1 cellular context compared by ENCODE assay signal in the genomic region with DNA sequence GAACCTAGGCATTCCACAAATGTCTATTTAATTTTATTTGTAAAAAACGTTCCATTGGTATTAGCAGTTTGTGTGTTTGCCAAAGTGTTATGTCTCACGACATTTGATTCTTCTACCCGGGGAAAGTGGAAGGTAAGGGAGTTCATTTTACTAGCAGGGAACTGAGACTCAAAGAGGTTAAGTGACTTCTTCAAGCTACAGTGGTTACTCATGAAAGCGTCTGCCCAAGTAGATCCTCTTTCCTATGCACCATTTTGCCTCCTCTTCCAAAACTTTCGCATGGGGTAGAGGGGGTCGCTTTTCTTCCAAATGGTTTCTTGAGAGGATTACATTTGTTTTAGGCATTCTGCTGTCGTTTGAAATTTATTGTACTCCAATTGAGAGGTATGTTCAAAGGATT.
TF ChIP-seq lines count a peak whose summit lies in the region.

No MANE protein-coding gene starts in this region.

TF ChIP-seq in GM12878, 131 proteins besides CTCF, POLR2A, EP300 and RAD21 (continued from another document):
- TF ChIP-seq RELB (IDR thresholded peaks at IDR 0.05; ENCODE audit: low read depth) (no peak), JUNB (IDR thresholded peaks at IDR 0.05) (no peak), SREBF1 (IDR thresholded peaks at IDR 0.05; ENCODE audit: low read length) (0 out of 2 replicates have a peak, but pooled peaks have one; percentile 17), E2F8 (IDR thresholded peaks at IDR 0.05; ENCODE audit: low read depth, partially characterized antibody) (no peak), SKIL (IDR thresholded peaks at IDR 0.05; ENCODE audit: low read depth, poor library complexity, severe bottlenecking) (no peak), IKZF2 (IDR thresholded peaks at IDR 0.05) (no peak), MEF2A (IDR thresholded peaks at IDR 0.05; ENCODE audit: insufficient read depth, low read depth, low read length) (no peak)
